In the genomic region with DNA sequence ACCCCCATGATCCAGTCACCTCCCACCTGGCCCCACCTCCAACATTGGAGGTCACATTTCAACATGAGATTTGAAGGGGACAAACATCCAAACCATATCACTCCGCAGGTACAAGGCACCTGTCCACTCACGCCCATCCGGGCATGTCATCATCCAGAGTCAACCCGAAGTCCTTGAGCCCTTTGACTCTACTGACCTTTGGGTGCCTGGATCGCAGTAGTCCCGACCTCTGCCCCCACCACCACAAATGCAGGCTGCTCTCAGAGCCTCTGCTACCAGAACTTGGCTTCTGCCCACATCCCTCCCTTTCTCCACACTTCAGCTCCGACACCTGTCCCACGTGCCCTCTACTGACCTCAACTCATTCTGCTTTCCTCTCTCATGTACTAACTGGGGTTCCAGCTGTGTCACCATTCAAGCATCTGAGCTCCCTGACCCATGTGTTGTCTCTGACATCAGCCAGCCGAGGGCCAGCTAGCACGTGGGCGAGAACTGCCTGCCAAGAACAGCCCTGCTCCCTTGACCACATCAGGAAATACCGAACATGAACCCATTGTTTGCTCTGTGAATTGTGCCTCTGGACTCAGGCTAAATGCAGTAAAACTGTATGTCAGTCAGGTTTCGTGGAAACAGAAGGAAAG, we compare ENCODE assay signal across 9 cellular contexts.
A peak's percentile ranks its signal among the peaks of the same experiment; 100 is the strongest.
DNase-seq lines count a peak whose midpoint lies in the region; ATAC-seq and TF ChIP-seq lines count a peak whose summit lies in the region.
"Had no signal": no experiment of that assay in that cellular context is flagged by ENCODE, and none has a peak within 500 bp of the region (broad histone marks: within the 10 kb centered on the region; RNA-seq: fewer than 3 reads in every experiment).

No MANE protein-coding gene starts in this region.

- intact Hi-C loops in body of pancreas (cut with DNase I): no loop called here

- no peak overlapping the region for H3K4me3 ChIP-seq in body of pancreas

- DNase-seq in LHCN-M2 (ENCODE audit: low read depth) (peak; percentile 96), body of pancreas (peak; percentile 33 to 66 (median 56)), iris pigment epithelial cell (ENCODE audit: low read depth) (peak; percentile 99), substantia nigra (lab: John Stamatoyannopoulos, UW) (peak; percentile 12 to 86 (median 69)), G401 (ENCODE audit: low spot score) (no peak)
- DNase-seq: activated CD4-positive, alpha-beta memory T cell treated with anti-CD3 and anti-CD28 coated beads for 36 hours had no signal

- 61 to 68% methylated on average over 13 of the region's 13 CpGs for WGBS in body of pancreas, 2 donors

- H3K36me3 ChIP-seq in body of pancreas (replicated peaks in 1 of 2; ENCODE audit: insufficient read depth in 1 of 2, low read depth in 2 of 2): no peaks in the 10 kb centered on the region

- ATAC-seq in body of pancreas (peak; percentile 58), HG02973 (IDR thresholded peaks at IDR 0.05; ENCODE audit: unreplicated experiment) (no peak), GM18498 (IDR thresholded peaks at IDR 0.05; ENCODE audit: unreplicated experiment) (no peak), GM21529 (IDR thresholded peaks at IDR 0.05; ENCODE audit: unreplicated experiment) (no peak)

- in situ Hi-C loops in G401 (cut with HindIII; ENCODE audit: low sequenced_read_pairs): no loop called here

- no peaks in the 10 kb centered on the region for H3K27me3 ChIP-seq in body of pancreas

- no peaks in the 10 kb centered on the region for H3K9me3 ChIP-seq in body of pancreas

- no peak for TF ChIP-seq CTCF in body of pancreas (IDR thresholded peaks at IDR 0.05)

- H3K4me1 ChIP-seq in body of pancreas: peaks cover 30% of the 10 kb centered on the region

- TF ChIP-seq POLR2A in body of pancreas (IDR thresholded peaks at IDR 0.05): no peak

- no peak overlapping the region for H3K27ac ChIP-seq in body of pancreas
- H3K27ac ChIP-seq in substantia nigra (ENCODE audit: low read depth, low read length, poor library complexity, severe bottlenecking): peak overlapping the region; percentile 11
